ENCODE assay signal across 18 cellular contexts in genomic region chr19:17564783-17565182, GRCh38.
"Had no signal": no experiment of that assay in that cellular context is flagged by ENCODE, and none has a peak within 500 bp of the region (broad histone marks: within the 10 kb centered on the region; RNA-seq: fewer than 3 reads in every experiment).

No MANE protein-coding gene starts in this region.

- H3K4me1 ChIP-seq: body of pancreas, prostate gland had no signal

- H3K4me3 ChIP-seq: body of pancreas, gastroesophageal sphincter, hepatocyte, prostate gland, spleen, stomach had no signal

- H3K79me2 ChIP-seq: hepatocyte had no signal

- DNase-seq: activated CD4-positive, alpha-beta T cell treated with anti-CD3 and anti-CD28 coated beads, Interleukin-2, amount 50 U/mL, for 4 hours; activated effector memory CD4-positive, alpha-beta T cell treated with anti-CD3 and anti-CD28 coated beads, Interleukin-2, amount 50 U/mL, for 16 hours; activated T-cell treated with anti-CD3 and anti-CD28 coated beads, Interleukin-2, amount 50 U/mL, for 4 hours; amygdala; body of pancreas; cortex of kidney; effector memory CD8-positive, alpha-beta T cell; islet precursor cell; natural killer cell; spleen; stomach had no signal

- H3K27ac ChIP-seq: body of pancreas, gastroesophageal sphincter, hepatocyte, prostate gland, stomach had no signal

- ATAC-seq: activated CD4-positive, CD25-positive, alpha-beta regulatory T cell treated with anti-CD3 and anti-CD28 coated beads, Interleukin-2, amount 50 U/mL, for 24 hours; activated T-cell treated with anti-CD3 and anti-CD28 coated beads, Interleukin-2, amount 50 U/mL, for 4 hours; body of pancreas; effector memory CD8-positive, alpha-beta T cell; gastroesophageal sphincter; natural killer cell; sciatic nerve had no signal

- H2AFZ ChIP-seq: hepatocyte had no signal

- H3K27me3 ChIP-seq: body of pancreas, gastroesophageal sphincter, hepatocyte, spleen, stomach had no signal

- H3K4me2 ChIP-seq: hepatocyte had no signal

- H3K27me3 Mint-ChIP-seq: activated naive CD8-positive, alpha-beta T cell; central memory CD8-positive, alpha-beta T cell; effector memory CD8-positive, alpha-beta T cell had no signal

- H3K4me3 Mint-ChIP-seq: activated naive CD8-positive, alpha-beta T cell; activated T-cell treated with anti-CD3 and anti-CD28 coated beads, Interleukin-2, amount 50 U/mL, for 4 hours; central memory CD8-positive, alpha-beta T cell; effector memory CD8-positive, alpha-beta T cell; natural killer cell had no signal

- H3K27ac Mint-ChIP-seq: activated naive CD8-positive, alpha-beta T cell; effector memory CD8-positive, alpha-beta T cell; natural killer cell had no signal

- H3K9me3 Mint-ChIP-seq: activated T-cell treated with anti-CD3 and anti-CD28 coated beads, Interleukin-2, amount 50 U/mL, for 4 hours; central memory CD8-positive, alpha-beta T cell; effector memory CD8-positive, alpha-beta T cell; natural killer cell had no signal

- H3K9me3 ChIP-seq: body of pancreas, gastroesophageal sphincter, prostate gland, spleen, stomach had no signal
